ENCODE assay signal across 8 cellular contexts in genomic region chr6:36594029-36594815, GRCh38. TPM values are rescaled to one million over a fixed set of nuclear protein-coding genes. Genes with fewer than 3 reads are reported as not detected.
DNase-seq lines count a peak whose midpoint lies in the region; ATAC-seq and TF ChIP-seq lines count a peak whose summit lies in the region.

Gene SRSF3 (plus strand): TSS chr6:36594362. CDS start chr6:36596763, 2,401 bp downstream.

- no peaks in the 10 kb centered on the region for H3K9me3 Mint-ChIP-seq in WTC11

- peak; percentile 99 for TF ChIP-seq POLR2A in GM18951 (IDR thresholded peaks at IDR 0.05; ENCODE audit: extremely low read depth, insufficient read depth, insufficient read length)

- DNase-seq in AG09319 (ENCODE audit: extremely low read depth, low read depth) (peak; percentile 95), NCI-H226 (peak; percentile 97), WTC11 (ENCODE audit: low spot score) (peak; percentile 94), cardiac fibroblast (ENCODE audit: low read depth in 2 of 2) (peak; percentile 99), iPS-NIHi7 (ENCODE audit: extremely low spot score) (peak; percentile 96), smooth muscle cell of the brain vasculature (ENCODE audit: low read depth, low spot score) (peak; percentile 96)

- H3K27me3 Mint-ChIP-seq in WTC11 (ENCODE audit: low read depth) = peaks cover 4% of the 10 kb centered on the region

- peak within 1 kb of the TSS; percentile 98 for H3K4me3 Mint-ChIP-seq in WTC11

- TF ChIP-seq CTCF in AG09319 (IDR thresholded peaks at IDR 0.05; ENCODE audit: low read depth, low read length) (peak; percentile 43), WTC11 (IDR thresholded peaks at IDR 0.05) (no peak), cardiac fibroblast (IDR thresholded peaks at IDR 0.05; ENCODE audit: low read depth, low read length) (peak; percentile 52)

- H3K36me3 Mint-ChIP-seq in WTC11 = peaks cover 50% of the 10 kb centered on the region

- CTCF ChIA-PET in WTC11 (lab: Charles Lee) = interaction anchor here (1.0 kb wide), 1 partner anchor 129 kb away, joined by 3 read pairs; no protein-coding TSS in a partner anchor

- in situ Hi-C loops in GM18951 (cut with MboI; ENCODE audit: low sequenced_read_pairs, unreplicated experiment) = no loop called here

- peak within 1 kb of the TSS; percentile 100 for H3K27ac Mint-ChIP-seq in WTC11

- peak within 1 kb of the TSS; percentile 53 to 94 for H3K4me3 ChIP-seq in cardiac fibroblast (replicated peaks in 1 of 2; ENCODE audit: low read depth in 2 of 2, low read length in 2 of 2)

- H3K4me1 Mint-ChIP-seq in WTC11 = peaks cover 33% of the 10 kb centered on the region

- ATAC-seq in HG03196 (IDR thresholded peaks at IDR 0.05; ENCODE audit: unreplicated experiment) (peak; percentile 85), WTC11 (peak; percentile 90)

- POLR2A ChIA-PET in WTC11 (lab: Charles Lee) = interaction anchor here (0.7 to 1.2 kb wide), 2 partner anchors 10 to 46 kb away, joined by 3 to 13 read pairs; no protein-coding TSS in a partner anchor

TF ChIP-seq in WTC11, 78 proteins besides CTCF, POLR2A, EP300 and RAD21 (continues in another document):
- TF ChIP-seq NR3C1 (CRISPR knock-in tag; conservative IDR thresholded peaks at IDR 0.05; ENCODE audit: low read depth) (no peak), NR1H2 (CRISPR knock-in tag; IDR thresholded peaks at IDR 0.05) (no peak), ZNF138 (CRISPR knock-in tag; conservative IDR thresholded peaks at IDR 0.05) (no peak), ZSCAN18 (CRISPR knock-in tag; IDR thresholded peaks at IDR 0.05) (no peak), NFATC4 (CRISPR knock-in tag; IDR thresholded peaks at IDR 0.05) (peak; percentile 83), HMGA2 (CRISPR knock-in tag; IDR thresholded peaks at IDR 0.05) (no peak; the same call in 1 of the 2 replicates), ZNF317 (CRISPR knock-in tag; IDR thresholded peaks at IDR 0.05; ENCODE audit: borderline replicate concordance, low read depth) (no peak), IRF1 (CRISPR knock-in tag; IDR thresholded peaks at IDR 0.05) (0 out of 2 replicates have a peak, but pooled peaks have one; percentile 37), SOX15 (CRISPR knock-in tag; IDR thresholded peaks at IDR 0.05) (0 out of 2 replicates have a peak, but pooled peaks have one; percentile 29), ATF3 (CRISPR knock-in tag; conservative IDR thresholded peaks at IDR 0.05) (no peak), ZNF121 (CRISPR knock-in tag; IDR thresholded peaks at IDR 0.05) (no peak), TEAD4 (CRISPR knock-in tag; IDR thresholded peaks at IDR 0.05) (no peak), JUN (CRISPR knock-in tag; IDR thresholded peaks at IDR 0.05) (0 out of 2 replicates have a peak, but pooled peaks have one; percentile 52), E2F5 (CRISPR knock-in tag; IDR thresholded peaks at IDR 0.05) (peak; percentile 83), NFYB (CRISPR knock-in tag; conservative IDR thresholded peaks at IDR 0.05; ENCODE audit: low read depth) (peak; percentile 85), GTF2I (CRISPR knock-in tag; conservative IDR thresholded peaks at IDR 0.05) (no peak), SP1 (CRISPR knock-in tag; conservative IDR thresholded peaks at IDR 0.05) (peak; percentile 59; the same call in 1 of the 2 replicates), ATF6 (CRISPR knock-in tag; IDR thresholded peaks at IDR 0.05) (no peak), KAT7 (CRISPR knock-in tag; IDR thresholded peaks at IDR 0.05; ENCODE audit: borderline replicate concordance) (no peak; the same call in 1 of the 2 replicates), ZNF281 (CRISPR knock-in tag; IDR thresholded peaks at IDR 0.05) (0 out of 2 replicates have a peak, but pooled peaks have one; percentile 50)

RNA-seq across cellular contexts. Expression of gene SRSF3, which starts in this region (rescaled TPM):
- 554 to 645 TPM (median 644 TPM) in 3 replicates for total RNA-seq in WTC11 (2021)

Comparison
In these comparisons a context has a peak if more than half of its experiments do, and no peak if none do; other contexts are left out.
1. Peak in every context shown above with its lines: DNase-seq, ATAC-seq and H3K4me3 ChIP-seq.